ENCODE assay signal across 26 cellular contexts in genomic region chr15:75403892-75404291, GRCh38. TPM values are rescaled to one million over a fixed set of nuclear protein-coding genes. Genes with fewer than 3 reads are reported as not detected.
DNase-seq lines count a peak whose midpoint lies in the region; ATAC-seq and TF ChIP-seq lines count a peak whose summit lies in the region.
"Had no signal": no experiment of that assay in that cellular context is flagged by ENCODE, and none has a peak within 500 bp of the region (broad histone marks: within the 10 kb centered on the region; RNA-seq: fewer than 3 reads in every experiment).

No MANE protein-coding gene starts in this region.

- H3K36me3 ChIP-seq in CD8-positive, alpha-beta T cell (ENCODE audit: insufficient read depth, low read length) = peaks cover 47% of the 10 kb centered on the region

- POLR2A ChIA-PET in CD8-positive, alpha-beta T cell (lab: Charles Lee) = interaction anchor here (0.8 to 2.3 kb wide), 2 partner anchors 50 to 222 kb away, joined by 4 to 6 read pairs; partner anchors contain the start of gene SNUPN

- H3K27me3 ChIP-seq in CD8-positive, alpha-beta T cell (ENCODE audit: insufficient read depth, low read length) = no peaks in the 10 kb centered on the region
- H3K27me3 ChIP-seq: BLaER1 treated with 17β-estradiol and CSF1 and Interleukin-3, amounts not matched to agents 10 nM and 100 nM had no signal

- H3K4me1 ChIP-seq in CD8-positive, alpha-beta T cell (ENCODE audit: insufficient read depth, low read length) = no peaks in the 10 kb centered on the region
- H3K4me1 ChIP-seq: A549; BLaER1 treated with 17β-estradiol and CSF1 and Interleukin-3, amounts not matched to agents 10 nM and 100 nM; Caco-2 had no signal

- no peaks in the 10 kb centered on the region for H3K27me3 Mint-ChIP-seq in activated naive CD4-positive, alpha-beta T cell treated with anti-CD3 and anti-CD28 coated beads for 36 hours (ENCODE audit: low read depth)
- H3K27me3 Mint-ChIP-seq in CD8-positive, alpha-beta T cell (ENCODE audit: low read depth) = no peaks in the 10 kb centered on the region
- no peaks in the 10 kb centered on the region for H3K27me3 Mint-ChIP-seq in activated T-helper 17 cell treated with anti-CD3 and anti-CD28 coated beads, Interleukin-2, amount 50 U/mL, for 72 hours
- H3K27me3 Mint-ChIP-seq in stimulated activated memory B cell treated with anti-CD40 and anti-IgM and Interleukin-4, amounts not matched to agents 10 μg/mL and 1 μg/mL and 100 μg/mL, for 72 hours = no peaks in the 10 kb centered on the region
- H3K27me3 Mint-ChIP-seq in osteocyte (ENCODE audit: unreplicated experiment) = no peaks in the 10 kb centered on the region
- H3K27me3 Mint-ChIP-seq: CD4-positive, alpha-beta memory T cell had no signal

- DNase-seq in activated naive CD4-positive, alpha-beta T cell treated with anti-CD3 and anti-CD28 coated beads for 36 hours = no peak
- no peak for DNase-seq in activated naive CD4-positive, alpha-beta T cell (lab: John Stamatoyannopoulos, UW)
- no peak for DNase-seq in CD8-positive, alpha-beta T cell
- DNase-seq in osteocyte (ENCODE audit: extremely low spot score, unreplicated experiment) = no peak
- DNase-seq: AML-193; Caco-2; CD4-positive, alpha-beta memory T cell; DMS79; EL; GDM1; GM23248; H9; KBM-7; MM.1S; NCI-H2029; NCI-H446 treated with DMSO at 0.1 percent for 48 hours; NCI-H526; NCI-H82; NK-92 treated with Interleukin-12 subunit alpha and Interleukin-12 subunit beta, amount 100 ng/mL, for 24 hours; PC-3 had no signal

- CTCF ChIA-PET in activated naive CD4-positive, alpha-beta T cell treated with anti-CD3 and anti-CD28 coated beads for 36 hours (lab: Charles Lee) = interaction anchor here (0.7 to 1.3 kb wide), 4 partner anchors 9 to 554 kb away, joined by 3 to 4 read pairs (median 4); partner anchors contain the start of gene MAN2C1
- CTCF ChIA-PET in CD8-positive, alpha-beta T cell (lab: Charles Lee) = interaction anchor here (1.0 kb wide), 1 partner anchor 9 kb away, joined by 4 read pairs; no protein-coding TSS in a partner anchor

- no peaks in the 10 kb centered on the region for H3K9me3 Mint-ChIP-seq in activated naive CD4-positive, alpha-beta T cell treated with anti-CD3 and anti-CD28 coated beads for 36 hours
- H3K9me3 Mint-ChIP-seq in CD8-positive, alpha-beta T cell = no peaks in the 10 kb centered on the region
- H3K9me3 Mint-ChIP-seq in activated T-helper 17 cell treated with anti-CD3 and anti-CD28 coated beads, Interleukin-2, amount 50 U/mL, for 72 hours = no peaks in the 10 kb centered on the region
- no peaks in the 10 kb centered on the region for H3K9me3 Mint-ChIP-seq in stimulated activated memory B cell treated with anti-CD40 and anti-IgM and Interleukin-4, amounts not matched to agents 10 μg/mL and 1 μg/mL and 100 μg/mL, for 72 hours
- no peaks in the 10 kb centered on the region for H3K9me3 Mint-ChIP-seq in osteocyte (ENCODE audit: unreplicated experiment)
- H3K9me3 Mint-ChIP-seq: CD4-positive, alpha-beta memory T cell; H9 had no signal

- intact Hi-C loops in activated naive CD4-positive, alpha-beta T cell treated with anti-CD3 and anti-CD28 coated beads for 36 hours (cut with micrococcal nuclease) = no loop called here
- intact Hi-C loops in CD8-positive, alpha-beta T cell (cut with DNase I, micrococcal nuclease) = no loop called here

- H3K27ac ChIP-seq in CD8-positive, alpha-beta T cell (ENCODE audit: low read depth, low read length) = no peak overlapping the region
- H3K27ac ChIP-seq: A549; BLaER1 treated with 17β-estradiol and CSF1 and Interleukin-3, amounts not matched to agents 10 nM and 100 nM; GM23248 had no signal

- H3K4me3 ChIP-seq in CD8-positive, alpha-beta T cell (ENCODE audit: low read depth, low read length) = no peak overlapping the region
- H3K4me3 ChIP-seq: A549; BLaER1 treated with 17β-estradiol and CSF1 and Interleukin-3, amounts not matched to agents 10 nM and 100 nM; GM12878; GM23248 had no signal

- peaks cover 49% of the 10 kb centered on the region for H3K36me3 Mint-ChIP-seq in activated naive CD4-positive, alpha-beta T cell treated with anti-CD3 and anti-CD28 coated beads for 36 hours (ENCODE audit: low read depth)
- H3K36me3 Mint-ChIP-seq in CD8-positive, alpha-beta T cell = peaks cover 78% of the 10 kb centered on the region
- peaks cover 100% of the 10 kb centered on the region for H3K36me3 Mint-ChIP-seq in activated T-helper 17 cell treated with anti-CD3 and anti-CD28 coated beads, Interleukin-2, amount 50 U/mL, for 72 hours (ENCODE audit: low read depth)
- peaks cover 66% of the 10 kb centered on the region for H3K36me3 Mint-ChIP-seq in stimulated activated memory B cell treated with anti-CD40 and anti-IgM and Interleukin-4, amounts not matched to agents 10 μg/mL and 1 μg/mL and 100 μg/mL, for 72 hours
- H3K36me3 Mint-ChIP-seq in osteocyte (ENCODE audit: unreplicated experiment) = peaks cover 40% of the 10 kb centered on the region

- H3K4me1 Mint-ChIP-seq in activated naive CD4-positive, alpha-beta T cell treated with anti-CD3 and anti-CD28 coated beads for 36 hours (ENCODE audit: low read depth) = peaks cover 28% of the 10 kb centered on the region
- peaks cover 6% of the 10 kb centered on the region for H3K4me1 Mint-ChIP-seq in CD8-positive, alpha-beta T cell (ENCODE audit: low read depth)
- peaks cover 17% of the 10 kb centered on the region for H3K4me1 Mint-ChIP-seq in activated T-helper 17 cell treated with anti-CD3 and anti-CD28 coated beads, Interleukin-2, amount 50 U/mL, for 72 hours
- H3K4me1 Mint-ChIP-seq in stimulated activated memory B cell treated with anti-CD40 and anti-IgM and Interleukin-4, amounts not matched to agents 10 μg/mL and 1 μg/mL and 100 μg/mL, for 72 hours = no peaks in the 10 kb centered on the region
- H3K4me1 Mint-ChIP-seq in osteocyte (ENCODE audit: unreplicated experiment) = no peaks in the 10 kb centered on the region
- H3K4me1 Mint-ChIP-seq: H9 had no signal

- ATAC-seq in CD8-positive, alpha-beta T cell = no peak
- peak; percentile 56 for ATAC-seq in activated T-helper 17 cell treated with anti-CD3 and anti-CD28 coated beads, Interleukin-2, amount 50 U/mL, for 72 hours (replicated peaks)
- ATAC-seq in stimulated activated memory B cell treated with anti-CD40 and anti-IgM and Interleukin-4, amounts not matched to agents 10 μg/mL and 1 μg/mL and 100 μg/mL, for 72 hours = no peak
- ATAC-seq in HG02759 (IDR thresholded peaks at IDR 0.05; ENCODE audit: unreplicated experiment) = no peak
- ATAC-seq: A549, GM12878, PC-3 had no signal

- no peaks in the 10 kb centered on the region for H3K9me3 ChIP-seq in CD8-positive, alpha-beta T cell (ENCODE audit: low read length)
- H3K9me3 ChIP-seq: A549; BLaER1 treated with 17β-estradiol and CSF1 and Interleukin-3, amounts not matched to agents 10 nM and 100 nM; Caco-2 had no signal

- no peak for TF ChIP-seq CTCF in CD8-positive, alpha-beta T cell (IDR thresholded peaks at IDR 0.05)
- no peak for TF ChIP-seq CTCF in osteocyte (IDR thresholded peaks at IDR 0.05)

- no peak overlapping the region for H3K4me3 Mint-ChIP-seq in activated naive CD4-positive, alpha-beta T cell treated with anti-CD3 and anti-CD28 coated beads for 36 hours
- H3K4me3 Mint-ChIP-seq in CD8-positive, alpha-beta T cell = no peak overlapping the region
- no peak overlapping the region for H3K4me3 Mint-ChIP-seq in activated T-helper 17 cell treated with anti-CD3 and anti-CD28 coated beads, Interleukin-2, amount 50 U/mL, for 72 hours
- H3K4me3 Mint-ChIP-seq in stimulated activated memory B cell treated with anti-CD40 and anti-IgM and Interleukin-4, amounts not matched to agents 10 μg/mL and 1 μg/mL and 100 μg/mL, for 72 hours = no peak overlapping the region
- no peak overlapping the region for H3K4me3 Mint-ChIP-seq in osteocyte (ENCODE audit: unreplicated experiment)
- H3K4me3 Mint-ChIP-seq: CD4-positive, alpha-beta memory T cell; H9 had no signal

- peak overlapping the region; percentile 11 for H3K27ac Mint-ChIP-seq in activated naive CD4-positive, alpha-beta T cell treated with anti-CD3 and anti-CD28 coated beads for 36 hours
- H3K27ac Mint-ChIP-seq in CD8-positive, alpha-beta T cell = peak overlapping the region; percentile 29
- H3K27ac Mint-ChIP-seq in activated T-helper 17 cell treated with anti-CD3 and anti-CD28 coated beads, Interleukin-2, amount 50 U/mL, for 72 hours = peak overlapping the region; percentile 81
- peak overlapping the region; percentile 33 for H3K27ac Mint-ChIP-seq in stimulated activated memory B cell treated with anti-CD40 and anti-IgM and Interleukin-4, amounts not matched to agents 10 μg/mL and 1 μg/mL and 100 μg/mL, for 72 hours
- H3K27ac Mint-ChIP-seq in osteocyte (ENCODE audit: unreplicated experiment) = no peak overlapping the region
- H3K27ac Mint-ChIP-seq: H9 had no signal

RNA-seq across cellular contexts. Expression of gene MAN2C1, which starts 35.5 kb away (rescaled TPM):
- 100 to 1,000 TPM; 228 to 247 TPM for total RNA-seq in activated naive CD4-positive, alpha-beta T cell treated with anti-CD3 and anti-CD28 coated beads for 36 hours
- 100 to 1,000 TPM; 342 to 373 TPM for total RNA-seq in CD8-positive, alpha-beta T cell
- 100 to 1,000 TPM; 114 to 245 TPM for total RNA-seq in activated T-helper 17 cell treated with anti-CD3 and anti-CD28 coated beads, Interleukin-2, amount 50 U/mL, for 72 hours
- 174 and 219 TPM in 2 replicates for total RNA-seq in osteocyte

RNA-seq across cellular contexts. Expression of gene SIN3A, which starts 47.6 kb away (rescaled TPM):
- 10 to 100 TPM; 83.6 to 84.7 TPM for total RNA-seq in activated naive CD4-positive, alpha-beta T cell treated with anti-CD3 and anti-CD28 coated beads for 36 hours
- 100 to 1,000 TPM; 133 TPM for total RNA-seq in CD8-positive, alpha-beta T cell
- total RNA-seq in activated T-helper 17 cell treated with anti-CD3 and anti-CD28 coated beads, Interleukin-2, amount 50 U/mL, for 72 hours = 10 to 100 TPM; 82.3 to 96.6 TPM
- 65.2 and 65.4 TPM in 2 replicates for total RNA-seq in osteocyte

RNA-seq across cellular contexts. Expression of gene NEIL1, which starts 57.1 kb away (rescaled TPM):
- 1 to 10 TPM; 4.0 to 5.6 TPM for total RNA-seq in activated naive CD4-positive, alpha-beta T cell treated with anti-CD3 and anti-CD28 coated beads for 36 hours
- total RNA-seq in CD8-positive, alpha-beta T cell = 10 to 100 TPM; 27.1 to 29.5 TPM
- total RNA-seq in activated T-helper 17 cell treated with anti-CD3 and anti-CD28 coated beads, Interleukin-2, amount 50 U/mL, for 72 hours = 10 to 100 TPM; 11.6 to 56.7 TPM
- 30.0 and 34.0 TPM in 2 replicates for total RNA-seq in osteocyte
